14 cellular contexts compared by ENCODE assay signal in the genomic region with DNA sequence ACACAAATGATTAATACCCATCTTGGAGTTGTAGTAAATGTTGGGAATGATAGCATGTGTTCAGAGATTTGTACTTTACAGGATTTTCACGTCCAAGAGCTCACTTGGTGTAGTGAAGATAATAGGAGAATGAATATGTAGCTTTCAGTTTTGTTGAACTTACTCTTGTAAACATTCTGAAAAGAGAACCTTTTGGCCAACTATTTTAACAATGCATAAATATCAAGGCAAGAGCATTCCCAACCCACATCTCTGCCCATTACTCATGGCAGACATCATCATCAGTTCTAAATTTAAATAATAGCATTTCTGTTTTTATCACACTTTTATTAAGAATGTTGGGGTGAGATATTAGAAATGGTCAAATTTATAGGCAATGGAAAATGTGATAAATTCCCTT.
"Had no signal": no experiment of that assay in that cellular context is flagged by ENCODE, and none has a peak within 500 bp of the region (broad histone marks: within the 10 kb centered on the region; RNA-seq: fewer than 3 reads in every experiment).

No MANE protein-coding gene starts in this region.

- H3K27ac ChIP-seq: pancreas had no signal

- H3K4me1 Mint-ChIP-seq: activated naive CD8-positive, alpha-beta T cell treated with anti-CD3 and anti-CD28 coated beads, Interleukin-2, amount 10 ng/mL, durations not matched to agents 7 days and 5 days had no signal

- ATAC-seq: activated CD4-positive, CD25-positive, alpha-beta regulatory T cell treated with anti-CD3 and anti-CD28 coated beads, Interleukin-2, amount 50 U/mL, for 24 hours; pancreas; stimulated activated naive CD8-positive, alpha-beta T cell treated with anti-CD3 and anti-CD28 coated beads, Interleukin-15, Interleukin-2, amounts not matched to agents 100 U/mL and 50 U/mL, for 24 hours had no signal

- H3K27me3 ChIP-seq: pancreas had no signal

- H3K9me3 ChIP-seq: pancreas had no signal

- H3K4me3 Mint-ChIP-seq: activated naive CD8-positive, alpha-beta T cell treated with anti-CD3 and anti-CD28 coated beads, Interleukin-2, amount 10 ng/mL, durations not matched to agents 7 days and 5 days; activated T-helper 1 cell treated with anti-CD3 and anti-CD28 coated beads, Interleukin-12 subunit alpha, Interleukin-12 subunit beta, Interleukin-2, Interleukin-4 antibody, amounts not matched to agents 30 ng/mL and 10 ng/mL and 1 ng/mL, durations not matched to agents 14 hours and 24 hours and 36 hours had no signal

- H3K27ac Mint-ChIP-seq: activated naive CD8-positive, alpha-beta T cell treated with anti-CD3 and anti-CD28 coated beads, Interleukin-2, amount 10 ng/mL, durations not matched to agents 7 days and 5 days; activated T-helper 1 cell treated with anti-CD3 and anti-CD28 coated beads, Interleukin-12 subunit alpha, Interleukin-12 subunit beta, Interleukin-2, Interleukin-4 antibody, amounts not matched to agents 30 ng/mL and 10 ng/mL and 1 ng/mL, durations not matched to agents 14 hours and 24 hours and 36 hours had no signal

- H3K4me3 ChIP-seq: pancreas had no signal

- H3K36me3 ChIP-seq: pancreas had no signal

- H3K9me3 Mint-ChIP-seq: activated naive CD8-positive, alpha-beta T cell treated with anti-CD3 and anti-CD28 coated beads, Interleukin-2, amount 10 ng/mL, durations not matched to agents 7 days and 5 days; activated T-helper 1 cell treated with anti-CD3 and anti-CD28 coated beads, Interleukin-12 subunit alpha, Interleukin-12 subunit beta, Interleukin-2, Interleukin-4 antibody, amounts not matched to agents 30 ng/mL and 10 ng/mL and 1 ng/mL, durations not matched to agents 14 hours and 24 hours and 36 hours had no signal

- DNase-seq: activated CD4-positive, alpha-beta T cell treated with anti-CD3 and anti-CD28 coated beads, Interleukin-2, amount 50 U/mL, for 1 hour; activated CD8-positive, alpha-beta memory T cell treated with anti-CD3 and anti-CD28 coated beads for 24 hours; activated naive CD4-positive, alpha-beta T cell; activated naive CD8-positive, alpha-beta T cell treated with anti-CD3 and anti-CD28 coated beads, Interleukin-2, amount 10 ng/mL, durations not matched to agents 7 days and 5 days; aorta; mesendoderm; pancreas; stimulated activated CD4-positive, alpha-beta T cell treated with anti-CD3 and anti-CD28 coated beads, Interleukin-4, amount 100 ng/mL, for 4 hours; stimulated activated CD8-positive, alpha-beta memory T cell treated with anti-CD3 and anti-CD28 coated beads, Interleukin-4, amount 100 ng/mL, for 48 hours; stimulated activated naive CD8-positive, alpha-beta T cell treated with anti-CD3 and anti-CD28 coated beads, Interleukin-15, Interleukin-2, amounts not matched to agents 100 U/mL and 50 U/mL, for 24 hours; T-helper 9 cell; trophoblast cell had no signal

- H3K27me3 Mint-ChIP-seq: activated naive CD8-positive, alpha-beta T cell treated with anti-CD3 and anti-CD28 coated beads, Interleukin-2, amount 10 ng/mL, durations not matched to agents 7 days and 5 days had no signal
